8 cellular contexts compared by ENCODE assay signal in the genomic region with DNA sequence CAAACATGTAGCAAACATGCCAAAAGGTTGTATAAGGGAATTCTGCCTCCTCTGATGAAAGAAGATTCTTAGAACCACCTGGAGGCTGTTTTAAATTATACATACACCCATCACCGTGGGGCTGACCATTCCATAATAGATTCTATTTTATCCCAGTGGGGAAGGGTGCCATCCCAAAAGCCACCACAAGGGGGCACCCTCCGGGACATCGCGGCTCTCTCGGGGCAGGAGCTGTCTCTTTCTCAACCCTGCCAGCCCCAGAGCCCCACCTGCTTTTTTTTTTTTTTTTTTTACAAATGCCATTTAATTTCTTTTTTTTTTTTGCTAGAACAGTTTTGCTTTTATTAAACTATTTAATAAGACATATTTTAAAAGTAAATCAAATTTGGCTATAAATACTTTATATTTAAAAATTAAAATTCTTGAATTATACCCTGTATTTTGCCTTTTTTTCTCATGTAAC. TPM values are rescaled to one million over a fixed set of nuclear protein-coding genes. Genes with fewer than 3 reads are reported as not detected.
A peak's percentile ranks its signal among the peaks of the same experiment; 100 is the strongest.
DNase-seq lines count a peak whose midpoint lies in the region; ATAC-seq and TF ChIP-seq lines count a peak whose summit lies in the region.

No MANE protein-coding gene starts in this region.

- peak; percentile 74 for TF ChIP-seq CTCF in lung (IDR thresholded peaks at IDR 0.05; ENCODE audit: control extremely low read depth, extremely low read depth)

- peaks cover 24% of the 10 kb centered on the region for H3K27me3 Mint-ChIP-seq in activated CD4-positive, alpha-beta T cell treated with anti-CD3 and anti-CD28 coated beads, Interleukin-2, amount 10 ng/mL, durations not matched to agents 24 days and 14 days

- 0 to 1% methylated on average over 5 of the region's 5 CpGs for WGBS in lung, 2 donors

- intact Hi-C loops in activated CD4-positive, alpha-beta T cell treated with anti-CD3 and anti-CD28 coated beads, Interleukin-2, amount 10 ng/mL, durations not matched to agents 24 days and 14 days (cut with micrococcal nuclease), result loop anchor here (1.0 to 5.0 kb wide), 2 partner anchors 292 to 451 kb away; no protein-coding TSS in a partner anchor

- H3K9me3 ChIP-seq in lung (ENCODE audit: control insufficient read depth in 2 of 2, insufficient read depth in 1 of 2, low read length in 1 of 2), result no peaks in the 10 kb centered on the region

- CTCF ChIA-PET in HEK293T (lab: Yijun Ruan, JAX), result interaction anchor here (0.5 to 1.2 kb wide), 8 partner anchors 10 to 1180 kb away, joined by 3 to 6 read pairs (median 4); no protein-coding TSS in a partner anchor

- no peaks in the 10 kb centered on the region for H3K9me3 Mint-ChIP-seq in activated CD4-positive, alpha-beta T cell treated with anti-CD3 and anti-CD28 coated beads, Interleukin-2, amount 10 ng/mL, durations not matched to agents 24 days and 14 days

- no peaks in the 10 kb centered on the region for H3K4me1 ChIP-seq in lung (ENCODE audit: control insufficient read depth in 2 of 2, insufficient read depth in 2 of 2, low read length in 2 of 2)

- ATAC-seq in lung (ENCODE audit: insufficient read depth, low FRiP score), result peak; percentile 89

- no peaks in the 10 kb centered on the region for H3K4me1 Mint-ChIP-seq in activated CD4-positive, alpha-beta T cell treated with anti-CD3 and anti-CD28 coated beads, Interleukin-2, amount 10 ng/mL, durations not matched to agents 24 days and 14 days

- DNase-seq in Daoy (ENCODE audit: low read depth) (peak; percentile 37), HEK293T (ENCODE audit: extremely low spot score) (peak; percentile 69), NCI-H345 treated with DMSO at 0.1 percent for 48 hours (lab: John Stamatoyannopoulos, UW; ENCODE audit: unreplicated experiment) (peak; percentile 31), dedifferentiated amniotic fluid mesenchymal stem cell (ENCODE audit: extremely low spot score) (peak; percentile 60), lung (ENCODE audit: low spot score) (peak; percentile 78), NCI-H1048 (lab: John Stamatoyannopoulos, UW) (no peak)
- DNase-seq in activated CD4-positive, alpha-beta T cell treated with anti-CD3 and anti-CD28 coated beads, Interleukin-2, amount 10 ng/mL, durations not matched to agents 24 days and 14 days, result peak; percentile 93
- peak; percentile 60 to 63 for DNase-seq in stimulated activated CD8-positive, alpha-beta memory T cell treated with anti-CD3 and anti-CD28 coated beads, Interleukin-2, amount 100 ng/mL, for 48 hours (ENCODE audit: low read depth in 2 of 2)

- H3K4me3 ChIP-seq in lung, result no peak overlapping the region

- POLR2A ChIA-PET in HEK293T (lab: Yijun Ruan, JAX), result no interaction called here

- H3K36me3 ChIP-seq in lung (ENCODE audit: control insufficient read depth in 2 of 2, insufficient read depth in 2 of 2, low read length in 2 of 2), result no peaks in the 10 kb centered on the region

- no peaks in the 10 kb centered on the region for H3K27me3 ChIP-seq in lung (ENCODE audit: control insufficient read depth, insufficient read depth)

- H3K27ac Mint-ChIP-seq in activated CD4-positive, alpha-beta T cell treated with anti-CD3 and anti-CD28 coated beads, Interleukin-2, amount 10 ng/mL, durations not matched to agents 24 days and 14 days, result no peak overlapping the region

- no peaks in the 10 kb centered on the region for H3K36me3 Mint-ChIP-seq in activated CD4-positive, alpha-beta T cell treated with anti-CD3 and anti-CD28 coated beads, Interleukin-2, amount 10 ng/mL, durations not matched to agents 24 days and 14 days (ENCODE audit: low read depth)

- H3K4me3 Mint-ChIP-seq in activated CD4-positive, alpha-beta T cell treated with anti-CD3 and anti-CD28 coated beads, Interleukin-2, amount 10 ng/mL, durations not matched to agents 24 days and 14 days, result no peak overlapping the region

- no peak overlapping the region for H3K27ac ChIP-seq in lung (ENCODE audit: low read depth in 1 of 2, low read length in 1 of 2)

TF ChIP-seq in HEK293T, 16 proteins besides CTCF, POLR2A, EP300 and RAD21:
- TF ChIP-seq ARNT (IDR thresholded peaks at IDR 0.05) (no peak), SUZ12 (IDR thresholded peaks at IDR 0.05) (no peak), CTBP1 (IDR thresholded peaks at IDR 0.05; ENCODE audit: borderline replicate concordance) (no peak), ZNF384 (IDR thresholded peaks at IDR 0.05) (peak; percentile 84), HDGF (IDR thresholded peaks at IDR 0.05; ENCODE audit: borderline replicate concordance) (no peak)

RNA-seq across cellular contexts. Expression of a gene that starts 8.6 kb away (rescaled TPM):
- 12.2 and 20.8 TPM in 2 replicates for total RNA-seq in Daoy (2014; rRNA removed; shearing (Covaris generic))
- total RNA-seq in activated CD4-positive, alpha-beta T cell treated with anti-CD3 and anti-CD28 coated beads, Interleukin-2, amount 10 ng/mL, durations not matched to agents 24 days and 14 days, result 0.09 and 0.40 TPM in 2 replicates
- total RNA-seq in lung, result 10 to 100 TPM in 1 of 2 donors, 1 to 10 TPM in 1; 4.1 to 12.4 TPM
- 1 to 10 TPM; 1.3 to 3.2 TPM for polyA plus RNA-seq in lung
